ENCODE assay signal across 25 cellular contexts in the genomic region with DNA sequence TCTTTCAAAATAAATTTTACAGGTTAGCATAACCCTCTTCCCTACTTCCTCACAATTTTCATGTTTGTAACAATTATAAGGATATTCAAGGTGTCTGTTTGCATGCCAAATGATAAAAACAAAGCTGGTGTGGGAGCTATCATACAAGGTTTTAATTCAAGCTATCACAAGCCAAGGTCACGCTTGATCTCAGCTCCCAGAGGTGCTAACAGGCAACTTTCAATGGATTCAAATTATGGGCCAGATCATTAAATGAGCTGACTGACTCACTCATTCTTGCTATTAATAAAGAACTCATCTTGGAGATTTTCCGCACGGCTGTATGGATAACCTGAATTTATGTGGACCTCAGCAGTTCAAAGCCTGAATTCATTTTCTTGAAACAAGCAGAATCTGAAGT.
"Had no signal": no experiment of that assay in that cellular context is flagged by ENCODE, and none has a peak within 500 bp of the region (broad histone marks: within the 10 kb centered on the region; RNA-seq: fewer than 3 reads in every experiment).

No MANE protein-coding gene starts in this region.

- H3K9me3 Mint-ChIP-seq: activated naive CD8-positive, alpha-beta T cell treated with anti-CD3 and anti-CD28 coated beads, Interleukin-2, amount 10 ng/mL, durations not matched to agents 7 days and 5 days had no signal

- H3K27ac Mint-ChIP-seq: activated CD4-positive, alpha-beta memory T cell treated with anti-CD3 and anti-CD28 coated beads, Interleukin-2, amount 10 ng/mL, durations not matched to agents 7 days and 5 days; activated CD4-positive, alpha-beta T cell treated with anti-CD3 and anti-CD28 coated beads, Interleukin-2, amount 10 ng/mL, durations not matched to agents 7 days and 5 days; activated naive CD4-positive, alpha-beta T cell treated with anti-CD3 and anti-CD28 coated beads, Interleukin-2, amount 10 ng/mL, durations not matched to agents 7 days and 5 days; activated naive CD4-positive, alpha-beta T cell treated with anti-CD3 and anti-CD28 coated beads, Interleukin-2, amount 50 U/mL, for 72 hours; activated naive CD8-positive, alpha-beta T cell treated with anti-CD3 and anti-CD28 coated beads, Interleukin-2, amount 10 ng/mL, durations not matched to agents 7 days and 5 days; activated T-cell treated with anti-CD3 and anti-CD28 coated beads, Interleukin-2, amount 50 U/mL, for 24 hours; activated T-cell treated with anti-CD3 and anti-CD28 coated beads, Interleukin-2, amount 50 U/mL, for 72 hours; brain; dendritic cell treated with granulocyte-macrophage colony-stimulating factor and Interleukin-4, amounts not matched to agents 40 ng/mL and 50 ng/mL, for 4 days; endodermal cell had no signal

- ATAC-seq: activated naive CD4-positive, alpha-beta T cell treated with anti-CD3 and anti-CD28 coated beads, Interleukin-2, amount 50 U/mL, for 72 hours; activated T-cell treated with anti-CD3 and anti-CD28 coated beads, Interleukin-2, amount 50 U/mL, for 72 hours; gastroesophageal sphincter had no signal

- H3K36me3 Mint-ChIP-seq: activated naive CD4-positive, alpha-beta T cell treated with anti-CD3 and anti-CD28 coated beads, Interleukin-2, amount 10 ng/mL, durations not matched to agents 7 days and 5 days; activated naive CD8-positive, alpha-beta T cell treated with anti-CD3 and anti-CD28 coated beads, Interleukin-2, amount 10 ng/mL, durations not matched to agents 7 days and 5 days; brain had no signal

- H3K27me3 Mint-ChIP-seq: activated CD4-positive, alpha-beta memory T cell treated with anti-CD3 and anti-CD28 coated beads, Interleukin-2, amount 10 ng/mL, durations not matched to agents 7 days and 5 days; activated CD4-positive, alpha-beta T cell treated with anti-CD3 and anti-CD28 coated beads, Interleukin-2, amount 10 ng/mL, durations not matched to agents 7 days and 5 days; activated naive CD4-positive, alpha-beta T cell treated with anti-CD3 and anti-CD28 coated beads, Interleukin-2, amount 10 ng/mL, durations not matched to agents 7 days and 5 days; activated naive CD8-positive, alpha-beta T cell treated with anti-CD3 and anti-CD28 coated beads, Interleukin-2, amount 10 ng/mL, durations not matched to agents 7 days and 5 days; activated T-cell treated with anti-CD3 and anti-CD28 coated beads, Interleukin-2, amount 50 U/mL, for 24 hours; brain; central memory CD8-positive, alpha-beta T cell; dendritic cell treated with granulocyte-macrophage colony-stimulating factor and Interleukin-4, amounts not matched to agents 40 ng/mL and 50 ng/mL, for 4 days had no signal

- H3K4me1 Mint-ChIP-seq: activated CD4-positive, alpha-beta memory T cell treated with anti-CD3 and anti-CD28 coated beads, Interleukin-2, amount 10 ng/mL, durations not matched to agents 7 days and 5 days; activated CD4-positive, alpha-beta T cell treated with anti-CD3 and anti-CD28 coated beads, Interleukin-2, amount 10 ng/mL, durations not matched to agents 7 days and 5 days; activated naive CD4-positive, alpha-beta T cell treated with anti-CD3 and anti-CD28 coated beads, Interleukin-2, amount 10 ng/mL, durations not matched to agents 7 days and 5 days; activated naive CD8-positive, alpha-beta T cell treated with anti-CD3 and anti-CD28 coated beads, Interleukin-2, amount 10 ng/mL, durations not matched to agents 7 days and 5 days; central memory CD8-positive, alpha-beta T cell had no signal

- DNase-seq: activated CD4-positive, alpha-beta memory T cell treated with anti-CD3 and anti-CD28 coated beads, Interleukin-2, amount 10 ng/mL, durations not matched to agents 7 days and 5 days; activated CD4-positive, alpha-beta T cell treated with anti-CD3 and anti-CD28 coated beads for 1 hour; activated CD4-positive, alpha-beta T cell treated with anti-CD3 and anti-CD28 coated beads for 4 hours; activated CD4-positive, alpha-beta T cell treated with anti-CD3 and anti-CD28 coated beads, Interleukin-2, amount 10 ng/mL, durations not matched to agents 7 days and 5 days; activated CD4-positive, alpha-beta T cell treated with anti-CD3 and anti-CD28 coated beads, Interleukin-2, amount 50 U/mL, for 4 hours; activated CD4-positive, CD25-positive, alpha-beta regulatory T cell; activated CD8-positive, alpha-beta memory T cell treated with anti-CD3 and anti-CD28 coated beads, Interleukin-2, amount 50 U/mL, for 48 hours; activated gamma-delta T cell; activated naive CD4-positive, alpha-beta T cell; activated naive CD4-positive, alpha-beta T cell treated with anti-CD3 and anti-CD28 coated beads, Interleukin-2, amount 10 ng/mL, durations not matched to agents 7 days and 5 days; activated naive CD8-positive, alpha-beta T cell treated with anti-CD3 and anti-CD28 coated beads, Interleukin-2, amount 10 ng/mL, durations not matched to agents 7 days and 5 days; activated T-cell treated with anti-CD3 and anti-CD28 coated beads for 4 hours; activated T-cell treated with anti-CD3 and anti-CD28 coated beads, Interleukin-2, amount 50 U/mL, for 24 hours; activated T-cell treated with anti-CD3 and anti-CD28 coated beads, Interleukin-2, amount 50 U/mL, for 72 hours; dorsolateral prefrontal cortex; effector memory CD4-positive, alpha-beta T cell; endodermal cell; esophagus squamous epithelium; foreskin melanocyte; T-helper 2 cell had no signal

- H3K4me3 Mint-ChIP-seq: activated CD4-positive, alpha-beta memory T cell treated with anti-CD3 and anti-CD28 coated beads, Interleukin-2, amount 10 ng/mL, durations not matched to agents 7 days and 5 days; activated CD4-positive, alpha-beta T cell treated with anti-CD3 and anti-CD28 coated beads, Interleukin-2, amount 10 ng/mL, durations not matched to agents 7 days and 5 days; activated naive CD4-positive, alpha-beta T cell treated with anti-CD3 and anti-CD28 coated beads, Interleukin-2, amount 10 ng/mL, durations not matched to agents 7 days and 5 days; activated naive CD8-positive, alpha-beta T cell treated with anti-CD3 and anti-CD28 coated beads, Interleukin-2, amount 10 ng/mL, durations not matched to agents 7 days and 5 days; activated T-cell treated with anti-CD3 and anti-CD28 coated beads, Interleukin-2, amount 50 U/mL, for 24 hours; activated T-cell treated with anti-CD3 and anti-CD28 coated beads, Interleukin-2, amount 50 U/mL, for 72 hours; brain; central memory CD8-positive, alpha-beta T cell; dendritic cell treated with granulocyte-macrophage colony-stimulating factor and Interleukin-4, amounts not matched to agents 40 ng/mL and 50 ng/mL, for 4 days; endodermal cell had no signal
